9 cellular contexts compared by ENCODE assay signal in the genomic region with DNA sequence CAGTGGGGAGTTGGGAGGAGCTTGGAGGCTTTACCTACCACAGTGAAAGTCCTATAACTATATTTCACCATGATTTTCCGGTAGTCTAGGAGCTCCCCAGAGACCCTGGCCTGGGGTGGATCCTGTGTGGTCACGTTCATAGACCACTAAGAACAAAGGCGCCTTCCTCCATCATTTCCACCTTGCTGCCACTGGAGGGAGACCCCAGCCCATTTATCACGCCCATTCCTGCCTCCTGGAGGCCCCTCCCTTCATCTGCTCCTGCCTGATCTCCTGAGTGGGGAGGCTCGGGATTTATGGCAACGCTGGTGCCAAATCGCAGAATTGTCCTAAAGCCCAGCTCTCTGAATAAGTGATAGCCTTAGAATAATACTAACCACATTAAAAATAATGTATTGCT.
A peak's percentile ranks its signal among the peaks of the same experiment; 100 is the strongest.
DNase-seq lines count a peak whose midpoint lies in the region; ATAC-seq and TF ChIP-seq lines count a peak whose summit lies in the region.
"Had no signal": no experiment of that assay in that cellular context is flagged by ENCODE, and none has a peak within 500 bp of the region (broad histone marks: within the 10 kb centered on the region; RNA-seq: fewer than 3 reads in every experiment).

No MANE protein-coding gene starts in this region.

- no peak overlapping the region for H3K4me3 ChIP-seq in HFF-Myc (replicated peaks; ENCODE audit: low read depth, low read length)
- no peak overlapping the region for H3K4me3 ChIP-seq in epithelial cell of proximal tubule (ENCODE audit: low read depth, low read length)
- no peak overlapping the region for H3K4me3 ChIP-seq in retinal pigment epithelial cell (ENCODE audit: low read length)

- no peak for DNase-seq in HFF-Myc (ENCODE audit: extremely low read depth, low read depth)
- DNase-seq in NCI-H69 (lab: John Stamatoyannopoulos, UW): peak; percentile 1
- no peak for DNase-seq in epithelial cell of proximal tubule (ENCODE audit: low read depth)
- DNase-seq in retinal pigment epithelial cell (ENCODE audit: low read depth): no peak
- no peak for DNase-seq in D341Med (ENCODE audit: low spot score)
- DNase-seq: NCI-H2029; stimulated activated CD8-positive, alpha-beta memory T cell treated with anti-CD3 and anti-CD28 coated beads, Interleukin-4, amount 100 ng/mL, for 48 hours had no signal

- TF ChIP-seq CTCF in HFF-Myc (IDR thresholded peaks at IDR 0.05; ENCODE audit: low read depth, low read length, missing control alignments) (peak; percentile 48), epithelial cell of proximal tubule (conservative IDR thresholded peaks at IDR 0.05; ENCODE audit: low read depth, low read length) (peak; percentile 61), retinal pigment epithelial cell (conservative IDR thresholded peaks at IDR 0.05; ENCODE audit: low read depth, low read length) (peak; percentile 45)

- ATAC-seq in HG03097 (IDR thresholded peaks at IDR 0.05; ENCODE audit: low FRiP score, unreplicated experiment) (no peak), GM19035 (IDR thresholded peaks at IDR 0.05; ENCODE audit: unreplicated experiment) (no peak)
